Comparison of ENCODE assay signal across 8 cellular contexts in genomic region chr11:107576497-107577086, GRCh38. TPM values are rescaled to one million over a fixed set of nuclear protein-coding genes. Genes with fewer than 3 reads are reported as not detected.
A peak's percentile ranks its signal among the peaks of the same experiment; 100 is the strongest.
DNase-seq lines count a peak whose midpoint lies in the region; ATAC-seq, FAIRE-seq and TF ChIP-seq lines count a peak whose summit lies in the region.

No MANE protein-coding gene starts in this region.

- peaks cover 4 to 16% of the 10 kb centered on the region in 2 donors for H3K27me3 Mint-ChIP-seq in T-cell
- H3K27me3 Mint-ChIP-seq in chondrocyte (ENCODE audit: low read depth) = peaks cover 14% of the 10 kb centered on the region

- TF ChIP-seq CTCF in chondrocyte (IDR thresholded peaks at IDR 0.05) = peak; percentile 89
- TF ChIP-seq CTCF in tibial artery (IDR thresholded peaks at IDR 0.05) = peak; percentile 65 to 70

- peak; percentile 16 for DNase-seq in NOMO-1 (lab: John Stamatoyannopoulos, UW; ENCODE audit: unreplicated experiment in 2 of 2)
- DNase-seq in NOMO-1 treated with dmso at 0.1 percent for 144 hours (lab: John Stamatoyannopoulos, UW; ENCODE audit: unreplicated experiment) = no peak
- peak; percentile 55 for DNase-seq in HTR-8/SVneo (ENCODE audit: insufficient read length, low spot score)
- DNase-seq in T-cell = peak in 24 of 34 experiments; percentile 14 to 53 (median 42)
- no peak for DNase-seq in chondrocyte (ENCODE audit: low spot score)
- DNase-seq in medulla oblongata (ENCODE audit: extremely low spot score) = peak; percentile 63
- DNase-seq in tibial artery = peak in 1 of 2 donors; percentile 46

- H3K36me3 Mint-ChIP-seq in T-cell (no peaks in the 10 kb centered on the region), chondrocyte (ENCODE audit: low read depth) (no peaks in the 10 kb centered on the region)

- POLR2A ChIA-PET in T-cell (lab: Charles Lee) = no interaction called here

- no peak overlapping the region for H3K4me3 Mint-ChIP-seq in T-cell
- no peak overlapping the region for H3K4me3 Mint-ChIP-seq in chondrocyte (ENCODE audit: unreplicated experiment)

- no peak overlapping the region for H3K4me3 ChIP-seq in tibial artery

- ATAC-seq in T-cell (replicated peaks in 1 of 4) = peak in 1 of 4 experiments; percentile 52
- no peak for ATAC-seq in HG02852 (IDR thresholded peaks at IDR 0.05; ENCODE audit: unreplicated experiment)

- intact Hi-C loops in tibial artery (cut with DNase I; ENCODE audit: low total_unique reads) = loop anchor here (5.0 kb wide), 1 partner anchor 111 kb away; no protein-coding TSS in a partner anchor

- CTCF ChIA-PET in T-cell (lab: Charles Lee) = interaction anchor here (0.6 to 2.2 kb wide), 11 partner anchors 9 to 1046 kb away, joined by 3 to 14 read pairs (median 4); no protein-coding TSS in a partner anchor

- H3K27me3 ChIP-seq in tibial artery = peaks cover 0 to 5% of the 10 kb centered on the region in 2 donors

- no peaks in the 10 kb centered on the region for H3K9me3 ChIP-seq in tibial artery

- no peak overlapping the region for H3K27ac ChIP-seq in tibial artery

- FAIRE-seq in HTR-8/SVneo (lab: Jason Lieb, UNC) = no peak

- H3K27ac Mint-ChIP-seq in T-cell = no peak overlapping the region
- no peak overlapping the region for H3K27ac Mint-ChIP-seq in chondrocyte (ENCODE audit: unreplicated experiment)

- no peaks in the 10 kb centered on the region for H3K4me1 ChIP-seq in tibial artery

- H3K9me3 Mint-ChIP-seq in T-cell (peaks cover 3 to 6% (median 5%) of the 10 kb centered on the region in 3 donors), chondrocyte (ENCODE audit: low read depth) (peaks cover 5% of the 10 kb centered on the region)

- H3K4me1 Mint-ChIP-seq in T-cell = no peaks in the 10 kb centered on the region
- H3K4me1 Mint-ChIP-seq in chondrocyte (ENCODE audit: low read depth) = peaks cover 4% of the 10 kb centered on the region

- no peaks in the 10 kb centered on the region for H3K36me3 ChIP-seq in tibial artery

RNA-seq across cellular contexts. Expression of gene ALKBH8, which starts 11.1 kb away (rescaled TPM):
- total RNA-seq in T-cell (10 to 100 TPM; 11.6 to 15.4 (median 12.4) TPM), chondrocyte (5.8 to 9.2 TPM (median 6.2 TPM) in 3 replicates)

RNA-seq across cellular contexts. Expression of gene ELMOD1, which starts 14.4 kb away (rescaled TPM):
- not detected for total RNA-seq in T-cell
- total RNA-seq in chondrocyte = 0.15 TPM in 1 of 3 replicates, not detected in the others

Comparison
In these comparisons a context has a peak if more than half of its experiments do, and no peak if none do; other contexts are left out.
1. DNase-seq: peak in NOMO-1 (2 of 2), HTR-8/SVneo (single experiment), T-cell (24 of 34) and medulla oblongata (single experiment); none in NOMO-1 treated with dmso at 0.1 percent for 144 hours (single experiment) and chondrocyte (single experiment).